1 cellular context compared by ENCODE assay signal in genomic region chr10:21687197-21687993, GRCh38.
A peak's percentile ranks its signal among the peaks of the same experiment; 100 is the strongest.
TF ChIP-seq lines count a peak whose summit lies in the region.

No MANE protein-coding gene starts in this region.

TF ChIP-seq in K562, 482 proteins besides CTCF, POLR2A, EP300 and RAD21 (continued from another document):
- TF ChIP-seq, protein P1, sequence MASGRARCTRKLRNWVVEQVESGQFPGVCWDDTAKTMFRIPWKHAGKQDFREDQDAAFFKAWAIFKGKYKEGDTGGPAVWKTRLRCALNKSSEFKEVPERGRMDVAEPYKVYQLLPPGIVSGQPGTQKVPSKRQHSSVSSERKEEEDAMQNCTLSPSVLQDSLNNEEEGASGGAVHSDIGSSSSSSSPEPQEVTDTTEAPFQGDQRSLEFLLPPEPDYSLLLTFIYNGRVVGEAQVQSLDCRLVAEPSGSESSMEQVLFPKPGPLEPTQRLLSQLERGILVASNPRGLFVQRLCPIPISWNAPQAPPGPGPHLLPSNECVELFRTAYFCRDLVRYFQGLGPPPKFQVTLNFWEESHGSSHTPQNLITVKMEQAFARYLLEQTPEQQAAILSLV (tag; IDR thresholded peaks at IDR 0.05): 0 out of 2 replicates have a peak, but pooled peaks have one; percentile 6
- TF ChIP-seq SMAD4 (CRISPR knock-in tag; conservative IDR thresholded peaks at IDR 0.05) (peak; percentile 47; the same call in 1 of the 2 replicates), POLR2H (tag; IDR thresholded peaks at IDR 0.05; ENCODE audit: low read depth) (peak; percentile 53), ZNF311 (CRISPR knock-in tag; IDR thresholded peaks at IDR 0.05) (peak; percentile 36; the same call in 1 of the 2 replicates)
